Comparison of ENCODE assay signal across 1 cellular context in the genomic region with DNA sequence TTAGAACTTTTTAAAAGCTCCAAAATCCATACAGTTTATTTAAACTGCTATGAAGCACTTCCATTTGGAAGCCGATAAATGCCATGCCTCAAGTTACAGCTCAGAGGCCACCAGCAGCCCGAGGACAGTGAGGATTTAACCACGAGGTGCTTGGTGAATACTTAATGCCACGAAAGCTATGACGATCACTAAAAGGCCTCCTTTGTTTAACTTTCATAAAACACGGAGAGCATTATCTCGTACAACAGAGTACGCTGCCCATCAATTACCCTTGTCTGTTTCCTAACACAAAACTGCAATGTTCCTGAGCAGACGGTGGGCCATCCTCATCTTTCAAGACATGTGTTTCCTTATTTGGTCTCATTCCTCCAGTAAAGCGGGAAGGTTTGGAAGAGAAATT.
TF ChIP-seq lines count a peak whose summit lies in the region.

No MANE protein-coding gene starts in this region.

TF ChIP-seq in A549, 52 proteins besides CTCF, POLR2A, EP300 and RAD21 (continued from another document):
- TF ChIP-seq, protein P1, sequence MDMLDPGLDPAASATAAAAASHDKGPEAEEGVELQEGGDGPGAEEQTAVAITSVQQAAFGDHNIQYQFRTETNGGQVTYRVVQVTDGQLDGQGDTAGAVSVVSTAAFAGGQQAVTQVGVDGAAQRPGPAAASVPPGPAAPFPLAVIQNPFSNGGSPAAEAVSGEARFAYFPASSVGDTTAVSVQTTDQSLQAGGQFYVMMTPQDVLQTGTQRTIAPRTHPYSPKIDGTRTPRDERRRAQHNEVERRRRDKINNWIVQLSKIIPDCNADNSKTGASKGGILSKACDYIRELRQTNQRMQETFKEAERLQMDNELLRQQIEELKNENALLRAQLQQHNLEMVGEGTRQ (IDR thresholded peaks at IDR 0.05): no peak
- TF ChIP-seq, protein P2, sequence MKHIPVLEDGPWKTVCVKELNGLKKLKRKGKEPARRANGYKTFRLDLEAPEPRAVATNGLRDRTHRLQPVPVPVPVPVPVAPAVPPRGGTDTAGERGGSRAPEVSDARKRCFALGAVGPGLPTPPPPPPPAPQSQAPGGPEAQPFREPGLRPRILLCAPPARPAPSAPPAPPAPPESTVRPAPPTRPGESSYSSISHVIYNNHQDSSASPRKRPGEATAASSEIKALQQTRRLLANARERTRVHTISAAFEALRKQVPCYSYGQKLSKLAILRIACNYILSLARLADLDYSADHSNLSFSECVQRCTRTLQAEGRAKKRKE (CRISPR knock-in tag; IDR thresholded peaks at IDR 0.05; ENCODE audit: low read depth): no peak
- no peak for TF ChIP-seq NR3C1 (IDR thresholded peaks at IDR 0.05)
- TF ChIP-seq, protein P3, sequence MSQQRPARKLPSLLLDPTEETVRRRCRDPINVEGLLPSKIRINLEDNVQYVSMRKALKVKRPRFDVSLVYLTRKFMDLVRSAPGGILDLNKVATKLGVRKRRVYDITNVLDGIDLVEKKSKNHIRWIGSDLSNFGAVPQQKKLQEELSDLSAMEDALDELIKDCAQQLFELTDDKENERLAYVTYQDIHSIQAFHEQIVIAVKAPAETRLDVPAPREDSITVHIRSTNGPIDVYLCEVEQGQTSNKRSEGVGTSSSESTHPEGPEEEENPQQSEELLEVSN (IDR thresholded peaks at IDR 0.05; ENCODE audit: borderline replicate concordance, low read depth): no peak
- no peak for TF ChIP-seq HDAC2 (IDR thresholded peaks at IDR 0.05)
- TF ChIP-seq, protein P4, sequence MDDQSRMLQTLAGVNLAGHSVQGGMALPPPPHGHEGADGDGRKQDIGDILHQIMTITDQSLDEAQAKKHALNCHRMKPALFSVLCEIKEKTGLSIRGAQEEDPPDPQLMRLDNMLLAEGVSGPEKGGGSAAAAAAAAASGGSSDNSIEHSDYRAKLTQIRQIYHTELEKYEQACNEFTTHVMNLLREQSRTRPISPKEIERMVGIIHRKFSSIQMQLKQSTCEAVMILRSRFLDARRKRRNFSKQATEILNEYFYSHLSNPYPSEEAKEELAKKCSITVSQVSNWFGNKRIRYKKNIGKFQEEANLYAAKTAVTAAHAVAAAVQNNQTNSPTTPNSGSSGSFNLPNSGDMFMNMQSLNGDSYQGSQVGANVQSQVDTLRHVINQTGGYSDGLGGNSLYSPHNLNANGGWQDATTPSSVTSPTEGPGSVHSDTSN (IDR thresholded peaks at IDR 0.05): no peak
- no peak for TF ChIP-seq KDM5A (IDR thresholded peaks at IDR 0.05)
